20 cellular contexts compared by ENCODE assay signal in the genomic region with DNA sequence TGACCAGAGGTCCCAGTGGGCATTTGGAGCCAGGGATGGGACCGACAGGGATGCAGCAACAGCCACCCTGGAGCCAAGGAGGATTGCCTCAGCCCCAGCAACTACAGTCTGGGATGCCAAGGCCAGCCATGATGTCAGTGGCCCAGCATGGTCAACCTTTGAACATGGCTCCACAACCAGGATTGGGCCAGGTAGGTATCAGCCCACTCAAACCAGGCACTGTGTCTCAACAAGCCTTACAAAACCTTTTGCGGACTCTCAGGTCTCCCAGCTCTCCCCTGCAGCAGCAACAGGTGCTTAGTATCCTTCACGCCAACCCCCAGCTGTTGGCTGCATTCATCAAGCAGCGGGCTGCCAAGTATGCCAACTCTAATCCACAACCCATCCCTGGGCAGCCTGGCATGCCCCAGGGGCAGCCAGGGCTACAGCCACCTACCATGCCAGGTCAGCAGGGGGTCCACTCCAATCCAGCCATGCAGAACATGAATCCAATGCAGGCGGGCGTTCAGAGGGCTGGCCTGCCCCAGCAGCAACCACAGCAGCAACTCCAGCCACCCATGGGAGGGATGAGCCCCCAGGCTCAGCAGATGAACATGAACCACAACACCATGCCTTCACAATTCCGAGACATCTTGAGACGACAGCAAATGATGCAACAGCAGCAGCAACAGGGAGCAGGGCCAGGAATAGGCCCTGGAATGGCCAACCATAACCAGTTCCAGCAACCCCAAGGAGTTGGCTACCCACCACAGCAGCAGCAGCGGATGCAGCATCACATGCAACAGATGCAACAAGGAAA. TPM values are rescaled to one million over a fixed set of nuclear protein-coding genes. Genes with fewer than 3 reads are reported as not detected.
DNase-seq lines count a peak whose midpoint lies in the region; ATAC-seq and TF ChIP-seq lines count a peak whose summit lies in the region.
"Had no signal": no experiment of that assay in that cellular context is flagged by ENCODE, and none has a peak within 500 bp of the region (broad histone marks: within the 10 kb centered on the region; RNA-seq: fewer than 3 reads in every experiment).

No MANE protein-coding gene starts in this region.

- H3K36me3 Mint-ChIP-seq in progenitor cell of endocrine pancreas (ENCODE audit: insufficient read depth): peaks cover 36% of the 10 kb centered on the region
- peaks cover 48% of the 10 kb centered on the region for H3K36me3 Mint-ChIP-seq in activated CD4-positive, alpha-beta T cell treated with anti-CD3 and anti-CD28 coated beads for 36 hours (ENCODE audit: low read depth)

- no peak overlapping the region for H3K4me3 ChIP-seq in BLaER1 treated with 17β-estradiol and CSF1 and Interleukin-3, amounts not matched to agents 10 nM and 100 nM
- no peak overlapping the region for H3K4me3 ChIP-seq in testis
- H3K4me3 ChIP-seq: PC-9, SJSA1 had no signal

- no peak for TF ChIP-seq POLR2A in testis (IDR thresholded peaks at IDR 0.05)

- H3K27me3 ChIP-seq in BLaER1 treated with 17β-estradiol and CSF1 and Interleukin-3, amounts not matched to agents 10 nM and 100 nM: no peaks in the 10 kb centered on the region
- H3K27me3 ChIP-seq in testis: no peaks in the 10 kb centered on the region
- H3K27me3 ChIP-seq: SJSA1 had no signal

- intact Hi-C loops in activated CD4-positive, alpha-beta T cell treated with anti-CD3 and anti-CD28 coated beads for 36 hours (cut with DNase I, micrococcal nuclease): no loop called here
- intact Hi-C loops in testis (cut with DNase I; ENCODE audit: low total_unique reads): no loop called here

- no peaks in the 10 kb centered on the region for H3K9me3 ChIP-seq in BLaER1 treated with 17β-estradiol and CSF1 and Interleukin-3, amounts not matched to agents 10 nM and 100 nM (replicated peaks in 1 of 11)
- H3K9me3 ChIP-seq in testis: no peaks in the 10 kb centered on the region
- H3K9me3 ChIP-seq: SJSA1 had no signal

- POLR2A ChIA-PET in activated CD4-positive, alpha-beta T cell treated with anti-CD3 and anti-CD28 coated beads for 36 hours (lab: Charles Lee): no interaction called here

- no peaks in the 10 kb centered on the region for H3K4me1 Mint-ChIP-seq in progenitor cell of endocrine pancreas (ENCODE audit: low read depth)
- H3K4me1 Mint-ChIP-seq in activated CD4-positive, alpha-beta T cell treated with anti-CD3 and anti-CD28 coated beads for 36 hours: no peaks in the 10 kb centered on the region

- H3K4me1 ChIP-seq in BLaER1 treated with 17β-estradiol and CSF1 and Interleukin-3, amounts not matched to agents 10 nM and 100 nM: peaks cover 0 to 58% (median 44%) of the 10 kb centered on the region in 10 experiments; a peak in 17 of 20 replicates
- no peaks in the 10 kb centered on the region for H3K4me1 ChIP-seq in testis

- H3K27ac Mint-ChIP-seq in progenitor cell of endocrine pancreas: peak overlapping the region; percentile 90
- no peak overlapping the region for H3K27ac Mint-ChIP-seq in activated CD4-positive, alpha-beta T cell treated with anti-CD3 and anti-CD28 coated beads for 36 hours
- H3K27ac Mint-ChIP-seq: activated B cell treated with CpG ODN at 0.5 μM for 24 hours; activated CD8-positive, alpha-beta T cell treated with anti-CD3 and anti-CD28 coated beads, Interleukin-2, amount 10 ng/mL, durations not matched to agents 7 days and 5 days had no signal

- no peak overlapping the region for H3K4me3 Mint-ChIP-seq in progenitor cell of endocrine pancreas (ENCODE audit: low read depth)
- H3K4me3 Mint-ChIP-seq in activated CD4-positive, alpha-beta T cell treated with anti-CD3 and anti-CD28 coated beads for 36 hours: no peak overlapping the region
- H3K4me3 Mint-ChIP-seq: activated B cell treated with CpG ODN at 0.5 μM for 24 hours; activated CD8-positive, alpha-beta T cell treated with anti-CD3 and anti-CD28 coated beads, Interleukin-2, amount 10 ng/mL, durations not matched to agents 7 days and 5 days; CD4-positive, alpha-beta memory T cell had no signal

- H3K9me3 Mint-ChIP-seq in progenitor cell of endocrine pancreas (ENCODE audit: low read depth): no peaks in the 10 kb centered on the region
- H3K9me3 Mint-ChIP-seq in activated CD4-positive, alpha-beta T cell treated with anti-CD3 and anti-CD28 coated beads for 36 hours (ENCODE audit: low read depth): no peaks in the 10 kb centered on the region
- H3K9me3 Mint-ChIP-seq: activated B cell treated with CpG ODN at 0.5 μM for 24 hours; CD4-positive, alpha-beta memory T cell had no signal

- H3K27ac ChIP-seq in BLaER1 treated with 17β-estradiol and CSF1 and Interleukin-3, amounts not matched to agents 10 nM and 100 nM: no peak overlapping the region; a peak in 1 of 22 replicates
- no peak overlapping the region for H3K27ac ChIP-seq in testis
- H3K27ac ChIP-seq: PC-9, SJSA1 had no signal

- TF ChIP-seq CTCF in progenitor cell of endocrine pancreas (IDR thresholded peaks at IDR 0.05; ENCODE audit: unreplicated experiment) (no peak), testis (IDR thresholded peaks at IDR 0.05) (no peak)

- no peak for ATAC-seq in activated CD4-positive, alpha-beta T cell treated with anti-CD3 and anti-CD28 coated beads for 36 hours
- ATAC-seq: activated CD8-positive, alpha-beta T cell treated with anti-CD3 and anti-CD28 coated beads, Interleukin-2, amount 10 ng/mL, durations not matched to agents 7 days and 5 days; HCT116 had no signal

- WGBS in testis, 2 donors: 91 to 100% methylated on average over 1 to 9 of the region's 9 CpGs

- DNase-seq in activated CD8-positive, alpha-beta memory T cell treated with anti-CD3 and anti-CD28 coated beads, Interleukin-2, amount 50 U/mL, for 48 hours: peak; percentile 34
- DNase-seq in fibroblast of gingiva (ENCODE audit: low read depth) (peak; percentile 53), progenitor cell of endocrine pancreas (ENCODE audit: low spot score, unreplicated experiment) (no peak), testis (no peak), LoVo (ENCODE audit: low spot score) (no peak), HCEC 1CT (no peak)
- no peak for DNase-seq in activated CD4-positive, alpha-beta T cell treated with anti-CD3 and anti-CD28 coated beads for 36 hours
- DNase-seq: activated B cell treated with CpG ODN at 0.5 μM for 24 hours; activated CD8-positive, alpha-beta T cell treated with anti-CD3 and anti-CD28 coated beads, Interleukin-2, amount 10 ng/mL, durations not matched to agents 7 days and 5 days; CD4-positive, alpha-beta memory T cell; effector CD8-positive, alpha-beta T cell; GF-D8; MM.1S; NCI-H1694; occipital lobe; PC-9; stimulated activated CD4-positive, alpha-beta T cell treated with anti-CD3 and anti-CD28 coated beads, Interleukin-4, amount 100 ng/mL, for 1 hour had no signal

- CTCF ChIA-PET in activated CD4-positive, alpha-beta T cell treated with anti-CD3 and anti-CD28 coated beads for 36 hours (lab: Charles Lee): no interaction called here

- H3K27me3 Mint-ChIP-seq in progenitor cell of endocrine pancreas: no peaks in the 10 kb centered on the region
- H3K27me3 Mint-ChIP-seq in activated CD4-positive, alpha-beta T cell treated with anti-CD3 and anti-CD28 coated beads for 36 hours: no peaks in the 10 kb centered on the region
- H3K27me3 Mint-ChIP-seq: activated B cell treated with CpG ODN at 0.5 μM for 24 hours; CD4-positive, alpha-beta memory T cell had no signal

- no peak overlapping the region for H3K9ac ChIP-seq in BLaER1 treated with 17β-estradiol and CSF1 and Interleukin-3, amounts not matched to agents 10 nM and 100 nM

- peaks cover 71 to 94% (median 84%) of the 10 kb centered on the region in 11 experiments for H3K36me3 ChIP-seq in BLaER1 treated with 17β-estradiol and CSF1 and Interleukin-3, amounts not matched to agents 10 nM and 100 nM
- H3K36me3 ChIP-seq in testis (ENCODE audit: low read depth, missing control alignments): no peaks in the 10 kb centered on the region

- H4K20me1 ChIP-seq in BLaER1 treated with 17β-estradiol and CSF1 and Interleukin-3, amounts not matched to agents 10 nM and 100 nM: peaks cover 12 to 85% (median 44%) of the 10 kb centered on the region in 11 experiments; a peak in 20 of 22 replicates

- peak overlapping the region in 7 of 11 experiments; percentile 30 to 52 (median 39); a peak in 14 of 22 replicates for H3K4me2 ChIP-seq in BLaER1 treated with 17β-estradiol and CSF1 and Interleukin-3, amounts not matched to agents 10 nM and 100 nM
- H3K4me2 ChIP-seq: PC-9 had no signal

RNA-seq across cellular contexts. Expression of a gene that starts 27.3 kb away (rescaled TPM):
- total RNA-seq in progenitor cell of endocrine pancreas: 28.8 and 30.3 TPM in 2 replicates
- total RNA-seq in activated CD4-positive, alpha-beta T cell treated with anti-CD3 and anti-CD28 coated beads for 36 hours: 10 to 100 TPM; 24.4 to 25.1 TPM
- total RNA-seq in testis: 10 to 100 TPM; 32.8 to 39.7 TPM
- polyA plus RNA-seq in testis (ENCODE audit: insufficient read depth, low read depth, low replicate concordance): 34.6 TPM

Comparison
In these comparisons a context has a peak if more than half of its experiments do, and no peak if none do; other contexts are left out.
1. DNase-seq: peak in activated CD8-positive, alpha-beta memory T cell treated with anti-CD3 and anti-CD28 coated beads, Interleukin-2, amount 50 U/mL, for 48 hours (single experiment) and fibroblast of gingiva (single experiment); none in progenitor cell of endocrine pancreas (single experiment), activated CD4-positive, alpha-beta T cell treated with anti-CD3 and anti-CD28 coated beads for 36 hours (single experiment), testis (single experiment), LoVo (single experiment) and HCEC 1CT (single experiment).